18 cellular contexts compared by ENCODE assay signal in the genomic region with DNA sequence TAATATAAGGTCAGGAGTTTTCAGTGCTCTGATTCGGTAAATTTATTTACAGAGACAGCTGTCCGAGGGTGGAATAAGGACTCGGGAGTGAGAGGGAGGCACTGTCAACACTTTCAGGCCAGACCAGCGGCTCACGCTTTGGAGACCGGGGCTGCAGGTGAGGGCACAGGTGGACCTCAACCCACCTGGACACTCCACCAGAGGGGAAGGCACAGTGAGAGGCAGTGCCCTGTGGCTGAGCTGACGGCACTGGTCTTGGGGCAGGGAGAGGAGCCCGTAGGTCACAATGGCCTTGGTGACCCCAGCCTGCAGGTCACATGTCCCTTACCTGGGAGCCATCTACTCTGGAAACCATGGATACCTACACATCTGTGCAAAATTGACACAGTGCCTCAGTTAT.
DNase-seq lines count a peak whose midpoint lies in the region; ATAC-seq, FAIRE-seq and TF ChIP-seq lines count a peak whose summit lies in the region.
"Had no signal": no experiment of that assay in that cellular context is flagged by ENCODE, and none has a peak within 500 bp of the region (broad histone marks: within the 10 kb centered on the region; RNA-seq: fewer than 3 reads in every experiment).

No MANE protein-coding gene starts in this region.

- no TSS peak for BruUV-seq in HepG2 (replicated peaks; lab: Mats Ljungman, UMichigan)

- TF ChIP-seq EP300 in HepG2 (IDR thresholded peaks at IDR 0.05; ENCODE audit: low read depth in 2 of 2, low read length in 2 of 2) = no peak
- no peak for TF ChIP-seq EP300 in HepG2 (CRISPR knock-in tag; IDR thresholded peaks at IDR 0.05; ENCODE audit: borderline replicate concordance)

- H3K4me3 ChIP-seq in DND-41 (ENCODE audit: low read depth in 1 of 2, low read length in 2 of 2) (no peak overlapping the region), coronary artery (no peak overlapping the region), osteoblast (ENCODE audit: insufficient read depth, low read length) (no peak overlapping the region), HepG2 (replicated peaks in 1 of 3; ENCODE audit: insufficient read depth in 1 of 3, low read depth in 2 of 3, low read length in 3 of 3) (no peak overlapping the region)
- H3K4me3 ChIP-seq: HAP-1 had no signal

- H3K27ac ChIP-seq in DND-41 (ENCODE audit: low read length) (peak overlapping the region; percentile 38; the same call in 1 of the 2 replicates), coronary artery (no peak overlapping the region), osteoblast (ENCODE audit: low read depth, low read length) (no peak overlapping the region), HepG2 (ENCODE audit: extremely low read length, insufficient read depth, low read length) (no peak overlapping the region)

- H3K79me2 ChIP-seq in DND-41 (ENCODE audit: insufficient read depth, low read length) = no peaks in the 10 kb centered on the region
- no peaks in the 10 kb centered on the region for H3K79me2 ChIP-seq in osteoblast (ENCODE audit: insufficient read depth, low read length)
- H3K79me2 ChIP-seq in HepG2 (ENCODE audit: insufficient read depth, low read length) = no peaks in the 10 kb centered on the region

- TF ChIP-seq RAD21 in HepG2 (CRISPR knock-in tag; IDR thresholded peaks at IDR 0.05) = no peak

- H3K27me3 ChIP-seq in DND-41 (ENCODE audit: insufficient read depth, low read length, poor library complexity) (peaks cover 3% of the 10 kb centered on the region), osteoblast (ENCODE audit: insufficient read depth, low read length) (no peaks in the 10 kb centered on the region), HepG2 (ENCODE audit: control insufficient read depth in 1 of 2, insufficient read depth in 2 of 2, low read length in 2 of 2) (peaks cover 6 to 38% of the 10 kb centered on the region in 2 experiments; a peak in 4 of 5 replicates)

- intact Hi-C loops in HepG2 (cut with micrococcal nuclease; ENCODE audit: unreplicated experiment) = no loop called here

- H3K36me3 ChIP-seq in DND-41 (ENCODE audit: insufficient read depth, low read length) (no peaks in the 10 kb centered on the region), osteoblast (ENCODE audit: insufficient read depth, low read length) (no peaks in the 10 kb centered on the region), HepG2 (replicated peaks in 1 of 2; ENCODE audit: control insufficient read depth in 1 of 2, insufficient read depth in 2 of 2, low read length in 2 of 2) (no peaks in the 10 kb centered on the region)
- H3K36me3 ChIP-seq: HAP-1 had no signal

- 7% methylated on average over 4 of the region's 8 CpGs for WGBS in HepG2 (ENCODE audit: low lambda C conversion rate)

- in situ Hi-C loops in HepG2 (cut with HindIII; ENCODE audit: extremely low pct_ligation_motif_present, low pct_unique_long_range_greater_than_20kb) = no loop called here

- TF ChIP-seq CTCF in DND-41 (IDR thresholded peaks at IDR 0.05; ENCODE audit: borderline replicate concordance, extremely low read depth, low read length, poor library complexity, severe bottlenecking) (no peak), coronary artery (IDR thresholded peaks at IDR 0.05) (no peak), osteoblast (IDR thresholded peaks at IDR 0.05; ENCODE audit: extremely low read depth, low read depth, low read length) (no peak), HepG2 (CRISPR knock-in tag; IDR thresholded peaks at IDR 0.05) (no peak)

- H3K9ac ChIP-seq in DND-41 (ENCODE audit: low read depth, low read length) (no peak overlapping the region), HepG2 (ENCODE audit: insufficient read depth, low read depth, low read length) (no peak overlapping the region)

- ATAC-seq in DND-41 (ENCODE audit: insufficient read depth, low read depth) (no peak), HepG2 (no peak), GM21526 (IDR thresholded peaks at IDR 0.05; ENCODE audit: low FRiP score, unreplicated experiment) (no peak)

- CTCF ChIA-PET in HepG2 (lab: Yijun Ruan, JAX; ENCODE audit: low intra/inter-chr PET ratio, low total read pairs) = no interaction called here

- POLR2A ChIA-PET in HepG2 (lab: Yijun Ruan, JAX) = no interaction called here

- H4K20me1 ChIP-seq in DND-41 (ENCODE audit: insufficient read depth, low read length) (no peaks in the 10 kb centered on the region), osteoblast (ENCODE audit: insufficient read depth, low read length) (no peaks in the 10 kb centered on the region), HepG2 (ENCODE audit: insufficient read depth, low read length) (no peaks in the 10 kb centered on the region)

- peaks cover 52% of the 10 kb centered on the region for H3K4me1 ChIP-seq in DND-41 (ENCODE audit: insufficient read depth, low read length)
- H3K4me1 ChIP-seq in osteoblast (ENCODE audit: insufficient read depth, low read length) = no peaks in the 10 kb centered on the region
- no peaks in the 10 kb centered on the region for H3K4me1 ChIP-seq in HepG2 (ENCODE audit: insufficient read depth, low read length)
- H3K4me1 ChIP-seq: HAP-1 had no signal

- FAIRE-seq in HepG2 (lab: Jason Lieb, UNC) = no peak
- FAIRE-seq: D721Med, GM12891, GM18507, H54 had no signal

- H3K9me3 ChIP-seq in DND-41 (ENCODE audit: insufficient read depth, low read length, severe bottlenecking) = no peaks in the 10 kb centered on the region
- H3K9me3 ChIP-seq in osteoblast (ENCODE audit: low read depth, low read length) = no peaks in the 10 kb centered on the region
- H3K9me3 ChIP-seq in HepG2 (ENCODE audit: low read length) = no peaks in the 10 kb centered on the region
- H3K9me3 ChIP-seq: HAP-1 had no signal

- TF ChIP-seq POLR2A in HepG2 (IDR thresholded peaks at IDR 0.05; ENCODE audit: insufficient read depth in 1 of 2, low read depth in 2 of 2, low read length in 2 of 2) = no peak

- DNase-seq in DND-41 (no peak), coronary artery (ENCODE audit: low spot score) (peak; percentile 49), osteoblast (ENCODE audit: insufficient read length, low spot score, missing footprints) (peak; percentile 74), HepG2 (ENCODE audit: low spot score) (no peak), iPS-NIHi11 (ENCODE audit: low spot score) (no peak)
- DNase-seq: CD4-positive, alpha-beta T cell; CD8-positive, alpha-beta memory T cell; DMS 273 treated with DMSO at 0.1 percent for 48 hours; DMS79; GF-D8; GOT3; HFFc6 had no signal

- no peak overlapping the region for H3K4me2 ChIP-seq in DND-41 (ENCODE audit: insufficient read depth, low read length)
- no peak overlapping the region for H3K4me2 ChIP-seq in osteoblast (ENCODE audit: insufficient read depth, low read length)
- H3K4me2 ChIP-seq in HepG2 (ENCODE audit: low read depth, low read length) = no peak overlapping the region

- H2AFZ ChIP-seq in DND-41 (ENCODE audit: low read depth, low read length) (no peak overlapping the region), osteoblast (ENCODE audit: low read length) (no peak overlapping the region), HepG2 (ENCODE audit: low read length) (no peak overlapping the region)

TF ChIP-seq in HepG2, 621 proteins besides CTCF, POLR2A, EP300 and RAD21:
- TF ChIP-seq HDAC6 (IDR thresholded peaks at IDR 0.05; ENCODE audit: low read depth, low read length) (no peak), NFATC3 (CRISPR knock-in tag; IDR thresholded peaks at IDR 0.05) (no peak), ZNF83 (CRISPR knock-in tag; IDR thresholded peaks at IDR 0.05; ENCODE audit: borderline replicate concordance) (no peak), ZNF562 (CRISPR knock-in tag; IDR thresholded peaks at IDR 0.05; ENCODE audit: borderline replicate concordance) (no peak), PTBP1 (IDR thresholded peaks at IDR 0.05; ENCODE audit: low read depth, low read length, poor library complexity, severe bottlenecking) (no peak), ZNF598 (CRISPR knock-in tag; IDR thresholded peaks at IDR 0.05; ENCODE audit: borderline replicate concordance) (no peak), ZBTB38 (CRISPR knock-in tag; IDR thresholded peaks at IDR 0.05) (no peak), ZNF776 (CRISPR knock-in tag; IDR thresholded peaks at IDR 0.05) (no peak)
- TF ChIP-seq, protein P1, sequence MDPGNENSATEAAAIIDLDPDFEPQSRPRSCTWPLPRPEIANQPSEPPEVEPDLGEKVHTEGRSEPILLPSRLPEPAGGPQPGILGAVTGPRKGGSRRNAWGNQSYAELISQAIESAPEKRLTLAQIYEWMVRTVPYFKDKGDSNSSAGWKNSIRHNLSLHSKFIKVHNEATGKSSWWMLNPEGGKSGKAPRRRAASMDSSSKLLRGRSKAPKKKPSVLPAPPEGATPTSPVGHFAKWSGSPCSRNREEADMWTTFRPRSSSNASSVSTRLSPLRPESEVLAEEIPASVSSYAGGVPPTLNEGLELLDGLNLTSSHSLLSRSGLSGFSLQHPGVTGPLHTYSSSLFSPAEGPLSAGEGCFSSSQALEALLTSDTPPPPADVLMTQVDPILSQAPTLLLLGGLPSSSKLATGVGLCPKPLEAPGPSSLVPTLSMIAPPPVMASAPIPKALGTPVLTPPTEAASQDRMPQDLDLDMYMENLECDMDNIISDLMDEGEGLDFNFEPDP (CRISPR knock-in tag; conservative IDR thresholded peaks at IDR 0.05) = no peak
TF ChIP-seq in HepG2: peak in this region for 0.

Comparison
In these comparisons a context has a peak if more than half of its experiments do, and no peak if none do; other contexts are left out.
1. DNase-seq: peak in coronary artery (single experiment) and osteoblast (single experiment); none in DND-41 (single experiment), HepG2 (single experiment) and iPS-NIHi11 (single experiment).